ENCODE assay signal across 8 cellular contexts in genomic region chr3:141454906-141455602, GRCh38. TPM values are rescaled to one million over a fixed set of nuclear protein-coding genes. Genes with fewer than 3 reads are reported as not detected.
A peak's percentile ranks its signal among the peaks of the same experiment; 100 is the strongest.
DNase-seq lines count a peak whose midpoint lies in the region; ATAC-seq and TF ChIP-seq lines count a peak whose summit lies in the region.

No MANE protein-coding gene starts in this region.

- no peak overlapping the region for H2AFZ ChIP-seq in PC-9

- H3K9me3 Mint-ChIP-seq in immature natural killer cell, result no peaks in the 10 kb centered on the region
- no peaks in the 10 kb centered on the region for H3K9me3 Mint-ChIP-seq in stimulated activated memory B cell treated with anti-CD40 and anti-IgM and Interleukin-4, amounts not matched to agents 10 μg/mL and 1 μg/mL and 100 μg/mL, for 72 hours

- H3K4me1 ChIP-seq in PC-9 (replicated peaks; ENCODE audit: insufficient read depth), result peaks cover 14% of the 10 kb centered on the region

- POLR2A ChIA-PET in PC-9 (lab: Charles Lee; ENCODE audit: unreplicated experiment), result interaction anchor here (0.5 to 0.7 kb wide), 4 partner anchors 101 to 562 kb away, joined by 3 to 11 read pairs (median 4); partner anchors contain the start of gene PXYLP1

- H3K9me2 ChIP-seq in PC-9 (ENCODE audit: insufficient read depth), result no peaks in the 10 kb centered on the region

- TF ChIP-seq CTCF in GM20000 (IDR thresholded peaks at IDR 0.05; ENCODE audit: extremely low read depth, missing control alignments) (peak; percentile 23), PC-9 (conservative IDR thresholded peaks at IDR 0.05) (peak; percentile 83), brain microvascular endothelial cell (IDR thresholded peaks at IDR 0.05; ENCODE audit: low read depth, low read length, missing control alignments) (peak; percentile 67)

- H3K27me3 ChIP-seq in PC-9 (ENCODE audit: insufficient read depth, low read depth) (no peaks in the 10 kb centered on the region), brain microvascular endothelial cell (replicated peaks) (no peaks in the 10 kb centered on the region)

- H3K36me3 ChIP-seq in PC-9 (ENCODE audit: low read depth) (no peaks in the 10 kb centered on the region), brain microvascular endothelial cell (replicated peaks) (no peaks in the 10 kb centered on the region)

- peak; percentile 72 for ATAC-seq in stimulated activated memory B cell treated with anti-CD40 and anti-IgM and Interleukin-4, amounts not matched to agents 10 μg/mL and 1 μg/mL and 100 μg/mL, for 72 hours

- no peak overlapping the region for H3K27ac Mint-ChIP-seq in immature natural killer cell
- no peak overlapping the region for H3K27ac Mint-ChIP-seq in stimulated activated memory B cell treated with anti-CD40 and anti-IgM and Interleukin-4, amounts not matched to agents 10 μg/mL and 1 μg/mL and 100 μg/mL, for 72 hours

- H3K4me1 Mint-ChIP-seq in immature natural killer cell, result peaks cover 10 to 12% of the 10 kb centered on the region in 2 donors
- peaks cover 21% of the 10 kb centered on the region for H3K4me1 Mint-ChIP-seq in stimulated activated memory B cell treated with anti-CD40 and anti-IgM and Interleukin-4, amounts not matched to agents 10 μg/mL and 1 μg/mL and 100 μg/mL, for 72 hours

- no peaks in the 10 kb centered on the region for H4K20me1 ChIP-seq in PC-9 (ENCODE audit: insufficient read depth)

- H3K27ac ChIP-seq in PC-9 (no peak overlapping the region), brain microvascular endothelial cell (peak overlapping the region; percentile 82)

- no TSS peak for BruUV-seq in PC-9 (replicated peaks; lab: Mats Ljungman, UMichigan)

- in situ Hi-C loops in brain microvascular endothelial cell (cut with HindIII; ENCODE audit: low pct_ligation_motif_present, low sequenced_read_pairs), result no loop called here

- peaks cover 6% of the 10 kb centered on the region; the same call in 1 of the 2 replicates for H3F3A ChIP-seq in PC-9 (ENCODE audit: insufficient read depth, low read depth)

- H3K9me3 ChIP-seq in PC-9 (ENCODE audit: insufficient read depth, low read depth), result no peaks in the 10 kb centered on the region

- H3K79me2 ChIP-seq in PC-9 (ENCODE audit: low read depth), result no peaks in the 10 kb centered on the region

- H3K36me3 Mint-ChIP-seq in immature natural killer cell, result no peaks in the 10 kb centered on the region
- H3K36me3 Mint-ChIP-seq in stimulated activated memory B cell treated with anti-CD40 and anti-IgM and Interleukin-4, amounts not matched to agents 10 μg/mL and 1 μg/mL and 100 μg/mL, for 72 hours, result no peaks in the 10 kb centered on the region

- no peak overlapping the region for H3K4me3 Mint-ChIP-seq in immature natural killer cell
- H3K4me3 Mint-ChIP-seq in stimulated activated memory B cell treated with anti-CD40 and anti-IgM and Interleukin-4, amounts not matched to agents 10 μg/mL and 1 μg/mL and 100 μg/mL, for 72 hours, result no peak overlapping the region

- intact Hi-C loops in PC-9 (cut with micrococcal nuclease; ENCODE audit: unreplicated experiment), result loop anchor here (5.0 to 10.0 kb wide), 3 partner anchors 53 to 450 kb away; no protein-coding TSS in a partner anchor

- peak overlapping the region; percentile 25; the same call in 1 of the 2 replicates for H3K4me2 ChIP-seq in PC-9

- peaks cover 0 to 3% (median 2%) of the 10 kb centered on the region in 3 donors for H3K27me3 Mint-ChIP-seq in immature natural killer cell (ENCODE audit: low read depth in 3 of 3)
- H3K27me3 Mint-ChIP-seq in stimulated activated memory B cell treated with anti-CD40 and anti-IgM and Interleukin-4, amounts not matched to agents 10 μg/mL and 1 μg/mL and 100 μg/mL, for 72 hours, result no peaks in the 10 kb centered on the region

- H3K4me3 ChIP-seq in PC-9, result no peak overlapping the region
- no peak overlapping the region for H3K4me3 ChIP-seq in brain microvascular endothelial cell (ENCODE audit: low read depth, low read length)

- DNase-seq in DMS153 treated with DMSO at 0.1 percent for 48 hours (lab: John Stamatoyannopoulos, UW; ENCODE audit: unreplicated experiment), result peak; percentile 74
- peak; percentile 78 for DNase-seq in GM20000 (ENCODE audit: low spot score)
- DNase-seq in LoVo (ENCODE audit: low spot score), result peak; percentile 80
- peak; percentile 21 to 79 for DNase-seq in PC-9
- peak; percentile 80 for DNase-seq in brain microvascular endothelial cell
- peak; percentile 56 to 67 (median 59) for DNase-seq in immature natural killer cell
- no peak for DNase-seq in nucleus accumbens (lab: John Stamatoyannopoulos, UW)

- CTCF ChIA-PET in PC-9 (lab: Charles Lee), result interaction anchor here (0.6 to 3.7 kb wide), 8 partner anchors 15 to 223 kb away, joined by 3 to 43 read pairs (median 6); partner anchors contain the start of gene PXYLP1

RNA-seq across cellular contexts. Expression of gene RASA2, which starts 31.8 kb away (rescaled TPM):
- 17.1 and 18.4 TPM in 2 replicates for total RNA-seq in PC-9 (2021)
- 10 to 100 TPM; 32.6 to 48.7 (median 45.9) TPM for polyA plus RNA-seq in immature natural killer cell

Comparison
In these comparisons a context has a peak if more than half of its experiments do, and no peak if none do; other contexts are left out.
1. DNase-seq: peak in DMS153 treated with DMSO at 0.1 percent for 48 hours (single experiment), GM20000 (single experiment), LoVo (single experiment), PC-9 (2 of 2), brain microvascular endothelial cell (single experiment) and immature natural killer cell (3 of 3); none in nucleus accumbens (0 of 56).
2. CTCF ChIP-seq: peak in every context shown above with its lines; median percentile 83 in PC-9; 67 in brain microvascular endothelial cell; 23 in GM20000.